9 cellular contexts compared by ENCODE assay signal in genomic region chr11:128551641-128552335, GRCh38. TPM values are rescaled to one million over a fixed set of nuclear protein-coding genes. Genes with fewer than 3 reads are reported as not detected.
A peak's percentile ranks its signal among the peaks of the same experiment; 100 is the strongest.
DNase-seq lines count a peak whose midpoint lies in the region; ATAC-seq and TF ChIP-seq lines count a peak whose summit lies in the region.
"Had no signal": no experiment of that assay in that cellular context is flagged by ENCODE, and none has a peak within 500 bp of the region (broad histone marks: within the 10 kb centered on the region; RNA-seq: fewer than 3 reads in every experiment).

No MANE protein-coding gene starts in this region.

- peaks cover 1% of the 10 kb centered on the region for H3K36me3 Mint-ChIP-seq in activated CD4-positive, alpha-beta T cell treated with anti-CD3 and anti-CD28 coated beads, Interleukin-2, amount 10 ng/mL, durations not matched to agents 7 days and 5 days (ENCODE audit: low read depth)
- H3K36me3 Mint-ChIP-seq in WTC11, result peaks cover 37% of the 10 kb centered on the region

- WGBS in sigmoid colon, 2 donors, result 63 to 79% methylated on average over 9 of the region's 9 CpGs

- peaks cover 73% of the 10 kb centered on the region for H3K4me1 Mint-ChIP-seq in activated CD4-positive, alpha-beta T cell treated with anti-CD3 and anti-CD28 coated beads, Interleukin-2, amount 10 ng/mL, durations not matched to agents 7 days and 5 days
- peaks cover 45% of the 10 kb centered on the region for H3K4me1 Mint-ChIP-seq in WTC11

- POLR2A ChIA-PET in activated CD4-positive, alpha-beta T cell treated with anti-CD3 and anti-CD28 coated beads, Interleukin-2, amount 10 ng/mL, durations not matched to agents 7 days and 5 days (lab: Charles Lee), result no interaction called here
- POLR2A ChIA-PET in WTC11 (lab: Charles Lee), result no interaction called here

- DNase-seq in activated CD4-positive, alpha-beta T cell treated with anti-CD3 and anti-CD28 coated beads, Interleukin-2, amount 10 ng/mL, durations not matched to agents 7 days and 5 days, result no peak
- DNase-seq in activated CD4-positive, alpha-beta T cell treated with anti-CD3 and anti-CD28 coated beads for 4 hours, result no peak
- peak in 2 of 3 donors; percentile 62 for DNase-seq in Peyer's patch
- no peak for DNase-seq in sigmoid colon
- no peak for DNase-seq in SW 1271 (lab: John Stamatoyannopoulos, UW)
- DNase-seq in WTC11 (ENCODE audit: low spot score), result no peak
- DNase-seq in posterior cingulate gyrus, result no peak

- H3K9me3 ChIP-seq in Peyer's patch (no peaks in the 10 kb centered on the region), sigmoid colon (no peaks in the 10 kb centered on the region)

- no peak for TF ChIP-seq POLR2A in Peyer's patch (IDR thresholded peaks at IDR 0.05)
- TF ChIP-seq POLR2A in sigmoid colon (IDR thresholded peaks at IDR 0.05), result no peak

- H3K27me3 ChIP-seq in Peyer's patch (no peaks in the 10 kb centered on the region), sigmoid colon (no peaks in the 10 kb centered on the region)

- H3K9me3 Mint-ChIP-seq in activated CD4-positive, alpha-beta T cell treated with anti-CD3 and anti-CD28 coated beads, Interleukin-2, amount 10 ng/mL, durations not matched to agents 7 days and 5 days, result no peaks in the 10 kb centered on the region
- no peaks in the 10 kb centered on the region for H3K9me3 Mint-ChIP-seq in WTC11

- no peak for TF ChIP-seq EP300 in sigmoid colon (IDR thresholded peaks at IDR 0.05)

- peak; percentile 54 for ATAC-seq in HG02623 (IDR thresholded peaks at IDR 0.05; ENCODE audit: unreplicated experiment)
- ATAC-seq in WTC11, result no peak

- intact Hi-C loops in sigmoid colon (cut with DNase I), result loop anchor here (10.0 kb wide), 1 partner anchor 53 kb away; no protein-coding TSS in a partner anchor
- intact Hi-C loops in posterior cingulate gyrus (cut with DNase I), result no loop called here

- CTCF ChIA-PET in activated CD4-positive, alpha-beta T cell treated with anti-CD3 and anti-CD28 coated beads, Interleukin-2, amount 10 ng/mL, durations not matched to agents 7 days and 5 days (lab: Charles Lee), result interaction anchor here (1.2 kb wide), 1 partner anchor 79 kb away, joined by 4 read pairs; no protein-coding TSS in a partner anchor
- CTCF ChIA-PET in WTC11 (lab: Charles Lee), result no interaction called here

- no peak overlapping the region for H3K4me3 ChIP-seq in Peyer's patch
- no peak overlapping the region for H3K4me3 ChIP-seq in sigmoid colon
- H3K4me3 ChIP-seq: lung had no signal

- no peak overlapping the region for H3K4me3 Mint-ChIP-seq in activated CD4-positive, alpha-beta T cell treated with anti-CD3 and anti-CD28 coated beads, Interleukin-2, amount 10 ng/mL, durations not matched to agents 7 days and 5 days
- H3K4me3 Mint-ChIP-seq in WTC11, result no peak overlapping the region

- H3K27ac ChIP-seq in Peyer's patch, result peak overlapping the region; percentile 8 to 79 (median 46)
- peak overlapping the region in 3 of 4 donors; percentile 2 to 70 (median 57) for H3K27ac ChIP-seq in sigmoid colon

- peaks cover 0 to 22% (median 15%) of the 10 kb centered on the region in 4 donors for H3K4me1 ChIP-seq in Peyer's patch
- H3K4me1 ChIP-seq in sigmoid colon, result peaks cover 0 to 39% (median 33%) of the 10 kb centered on the region in 4 donors

- H3K27ac Mint-ChIP-seq in activated CD4-positive, alpha-beta T cell treated with anti-CD3 and anti-CD28 coated beads, Interleukin-2, amount 10 ng/mL, durations not matched to agents 7 days and 5 days, result peak overlapping the region; percentile 81
- H3K27ac Mint-ChIP-seq in WTC11, result no peak overlapping the region

- no peaks in the 10 kb centered on the region for H3K36me3 ChIP-seq in Peyer's patch
- no peaks in the 10 kb centered on the region for H3K36me3 ChIP-seq in sigmoid colon

- TF ChIP-seq CTCF in Peyer's patch (IDR thresholded peaks at IDR 0.05), result no peak
- TF ChIP-seq CTCF in sigmoid colon (IDR thresholded peaks at IDR 0.05), result no peak
- TF ChIP-seq CTCF in WTC11 (IDR thresholded peaks at IDR 0.05), result no peak

- H3K27me3 Mint-ChIP-seq in activated CD4-positive, alpha-beta T cell treated with anti-CD3 and anti-CD28 coated beads, Interleukin-2, amount 10 ng/mL, durations not matched to agents 7 days and 5 days, result peaks cover 1% of the 10 kb centered on the region
- peaks cover 75% of the 10 kb centered on the region for H3K27me3 Mint-ChIP-seq in WTC11 (ENCODE audit: low read depth)

TF ChIP-seq in WTC11, 78 proteins besides CTCF, POLR2A, EP300 and RAD21 (continues in another document):
- TF ChIP-seq JUN (CRISPR knock-in tag; IDR thresholded peaks at IDR 0.05) (no peak), ZBTB43 (CRISPR knock-in tag; IDR thresholded peaks at IDR 0.05) (no peak), FOXK1 (CRISPR knock-in tag; IDR thresholded peaks at IDR 0.05) (no peak), PRDM15 (CRISPR knock-in tag; IDR thresholded peaks at IDR 0.05) (no peak), AFF4 (CRISPR knock-in tag; IDR thresholded peaks at IDR 0.05; ENCODE audit: borderline replicate concordance) (no peak), ZNF121 (CRISPR knock-in tag; IDR thresholded peaks at IDR 0.05) (no peak)

RNA-seq across cellular contexts. Expression of gene ETS1, which starts 35.6 kb away (rescaled TPM):
- total RNA-seq in activated CD4-positive, alpha-beta T cell treated with anti-CD3 and anti-CD28 coated beads, Interleukin-2, amount 10 ng/mL, durations not matched to agents 7 days and 5 days, result 100 to 1,000 TPM; 580 to 648 TPM
- 10 to 100 TPM; 21.9 to 78.4 (median 31.3) TPM for total RNA-seq in Peyer's patch
- total RNA-seq in sigmoid colon, result 10 to 100 TPM; 23.3 to 29.5 (median 25.3) TPM
- 100 to 1,000 TPM in 1 of 3 donors, 10 to 100 TPM in 2; 12.5 to 122 (median 14.4) TPM for polyA plus RNA-seq in sigmoid colon
- 25.3 to 33.1 TPM (median 27.2 TPM) in 3 replicates for total RNA-seq in WTC11 (2021)

Comparison
In these comparisons a context has a peak if more than half of its experiments do, and no peak if none do; other contexts are left out.
1. DNase-seq: peak in Peyer's patch (2 of 3); none in activated CD4-positive, alpha-beta T cell treated with anti-CD3 and anti-CD28 coated beads, Interleukin-2, amount 10 ng/mL, durations not matched to agents 7 days and 5 days (single experiment), activated CD4-positive, alpha-beta T cell treated with anti-CD3 and anti-CD28 coated beads for 4 hours (0 of 2), sigmoid colon (single experiment), SW 1271 (0 of 2), WTC11 (single experiment) and posterior cingulate gyrus (0 of 10).
2. RNA of gene ETS1, which starts 35.6 kb away (total RNA-seq): 580 to 648 TPM in activated CD4-positive, alpha-beta T cell treated with anti-CD3 and anti-CD28 coated beads, Interleukin-2, amount 10 ng/mL, durations not matched to agents 7 days and 5 days; 21.9 to 78.4 TPM in Peyer's patch, 25.3 to 33.1 TPM in WTC11 and 23.3 to 29.5 TPM in sigmoid colon; every median in the first group is over 4 times any median in the second.